In the genomic region with DNA sequence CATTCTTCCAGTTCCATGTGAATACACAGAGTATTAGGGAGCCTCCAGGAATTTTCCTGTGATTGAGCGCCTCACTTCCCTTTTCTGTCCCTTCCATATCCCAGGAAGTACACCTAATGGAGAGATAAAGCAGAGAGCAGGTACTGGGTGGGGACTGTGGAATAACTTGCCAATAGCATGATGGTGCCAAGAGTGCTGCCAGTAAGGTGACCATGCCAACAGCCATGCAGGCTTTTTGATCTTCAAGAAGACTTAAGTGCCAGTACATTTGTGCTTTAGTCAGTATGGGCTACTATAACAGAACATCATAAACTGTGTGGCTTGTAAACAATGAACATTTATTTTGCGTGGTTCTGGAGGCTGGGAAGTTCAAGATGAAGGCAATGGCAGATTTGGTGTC, we compare ENCODE assay signal across 24 cellular contexts.
"Had no signal": no experiment of that assay in that cellular context is flagged by ENCODE, and none has a peak within 500 bp of the region (broad histone marks: within the 10 kb centered on the region; RNA-seq: fewer than 3 reads in every experiment).

No MANE protein-coding gene starts in this region.

- H3K27ac Mint-ChIP-seq: dendritic cell treated with granulocyte-macrophage colony-stimulating factor and Interleukin-4, amounts not matched to agents 40 ng/mL and 50 ng/mL, for 4 days; effector memory CD8-positive, alpha-beta T cell; endodermal cell had no signal

- H3K9me3 Mint-ChIP-seq: dendritic cell treated with granulocyte-macrophage colony-stimulating factor and Interleukin-4, amounts not matched to agents 40 ng/mL and 50 ng/mL, for 4 days had no signal

- H3K9me3 ChIP-seq: colonic mucosa, esophagus muscularis mucosa, esophagus squamous epithelium, gastrocnemius medialis, gastroesophageal sphincter had no signal

- H3K4me3 Mint-ChIP-seq: dendritic cell treated with granulocyte-macrophage colony-stimulating factor and Interleukin-4, amounts not matched to agents 40 ng/mL and 50 ng/mL, for 4 days; effector memory CD8-positive, alpha-beta T cell; endodermal cell had no signal

- H3K27me3 Mint-ChIP-seq: dendritic cell treated with granulocyte-macrophage colony-stimulating factor and Interleukin-4, amounts not matched to agents 40 ng/mL and 50 ng/mL, for 4 days; effector memory CD8-positive, alpha-beta T cell had no signal

- H3K27me3 ChIP-seq: colonic mucosa, esophagus muscularis mucosa, esophagus squamous epithelium, foreskin keratinocyte, gastrocnemius medialis, gastroesophageal sphincter, heart left ventricle had no signal

- H3K4me3 ChIP-seq: colonic mucosa, coronary artery, dorsolateral prefrontal cortex, esophagus muscularis mucosa, esophagus squamous epithelium, gastrocnemius medialis, gastroesophageal sphincter, heart left ventricle had no signal

- H3K27ac ChIP-seq: colonic mucosa, coronary artery, dorsolateral prefrontal cortex, epithelial cell of prostate, esophagus muscularis mucosa, esophagus squamous epithelium, foreskin keratinocyte, gastrocnemius medialis, gastroesophageal sphincter, heart left ventricle had no signal

- DNase-seq: colonic mucosa; cortex of kidney; dermis blood vessel endothelial cell; dorsolateral prefrontal cortex; effector CD4-positive, alpha-beta T cell; effector CD8-positive, alpha-beta T cell; effector memory CD4-positive, alpha-beta T cell; effector memory CD8-positive, alpha-beta T cell; endodermal cell; erythroblast; esophagus squamous epithelium; foreskin fibroblast; foreskin keratinocyte; foreskin melanocyte; gastrocnemius medialis; glutamatergic neuron; head of caudate nucleus; heart left ventricle had no signal

- ATAC-seq: effector memory CD8-positive, alpha-beta T cell; esophagus mucosa; foreskin keratinocyte; gastrocnemius medialis; gastroesophageal sphincter; heart left ventricle had no signal

- H3K4me1 ChIP-seq: colonic mucosa, esophagus muscularis mucosa, esophagus squamous epithelium, foreskin keratinocyte, gastroesophageal sphincter had no signal

- H3K36me3 ChIP-seq: colonic mucosa, esophagus muscularis mucosa, esophagus squamous epithelium, gastrocnemius medialis, gastroesophageal sphincter, heart left ventricle had no signal
